In genomic region chr10:78301481-78301880, GRCh38 we compare ENCODE assay signal across 1 cellular context.
TF ChIP-seq lines count a peak whose summit lies in the region.

No MANE protein-coding gene starts in this region.

TF ChIP-seq in H1, 55 proteins besides CTCF, POLR2A, EP300 and RAD21 (continued from another document):
- TF ChIP-seq SRF (IDR thresholded peaks at IDR 0.05; ENCODE audit: low read depth, low read length) (no peak), SUZ12 (IDR thresholded peaks at IDR 0.05; ENCODE audit: low read length) (no peak), NRF1 (IDR thresholded peaks at IDR 0.05; ENCODE audit: low read depth, low read length) (no peak), GTF2F1 (IDR thresholded peaks at IDR 0.05; ENCODE audit: borderline replicate concordance, low read depth, low read length) (no peak), TEAD4 (IDR thresholded peaks at IDR 0.05; ENCODE audit: low read depth, low read length) (no peak)
TF ChIP-seq in H1: peak in this region for 0.
